ENCODE assay signal across 8 cellular contexts in the genomic region with DNA sequence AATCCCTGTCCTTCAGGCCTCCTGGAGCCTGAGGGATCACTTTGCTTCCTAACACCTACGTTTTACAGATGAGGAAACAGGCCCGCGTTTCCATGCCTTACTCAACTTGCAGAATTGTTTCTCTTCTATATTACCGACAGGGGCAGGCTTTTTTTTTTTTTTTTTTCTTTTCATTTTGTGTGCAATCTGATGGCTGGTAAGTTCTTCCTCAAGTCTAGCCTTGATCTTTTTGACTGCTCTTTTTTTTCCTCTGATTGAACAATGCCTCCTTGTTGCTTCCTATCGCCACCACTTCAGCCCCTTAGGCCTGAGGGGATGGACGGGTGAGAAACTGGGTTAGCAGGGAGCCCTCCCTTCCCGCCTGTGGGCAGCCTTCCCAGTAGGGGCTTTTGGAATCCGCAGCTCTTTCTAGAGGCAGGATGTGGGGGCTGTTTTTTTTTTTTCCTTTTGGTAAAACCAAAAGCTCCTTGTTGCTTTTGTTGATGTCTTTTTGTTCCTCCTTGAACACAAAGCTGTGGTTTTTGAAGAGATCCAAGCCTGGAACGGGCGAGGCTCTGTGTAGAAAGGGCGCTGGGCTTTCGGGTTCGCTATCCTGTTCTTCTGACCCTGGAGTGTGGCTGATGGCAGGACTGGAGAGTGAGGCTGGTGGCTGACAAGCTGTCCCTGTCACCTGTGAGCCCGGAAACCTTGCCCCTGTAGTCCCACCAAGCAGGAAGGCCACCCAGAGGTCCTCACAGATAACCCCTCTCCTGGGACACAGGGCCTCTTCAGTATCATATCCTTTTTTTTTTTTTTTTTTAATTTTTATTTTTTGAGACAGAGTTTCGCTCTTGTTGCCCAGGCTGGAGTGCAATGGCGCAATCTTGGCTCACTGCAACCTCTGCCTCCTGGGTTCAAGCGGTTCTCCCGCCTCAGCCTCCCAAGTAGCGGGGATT. TPM values are rescaled to one million over a fixed set of nuclear protein-coding genes. Genes with fewer than 3 reads are reported as not detected.
DNase-seq lines count a peak whose midpoint lies in the region; ATAC-seq and TF ChIP-seq lines count a peak whose summit lies in the region.

No MANE protein-coding gene starts in this region.

- peak overlapping the region; percentile 52 for H3K4me3 Mint-ChIP-seq in activated T-cell treated with anti-CD3 and anti-CD28 coated beads, Interleukin-2, amount 50 U/mL, for 24 hours
- peak overlapping the region; percentile 64 to 72 (median 70) for H3K4me3 Mint-ChIP-seq in brain
- H3K4me3 Mint-ChIP-seq in type B pancreatic cell: peak overlapping the region; percentile 51

- peak overlapping the region; percentile 94 for H3K27ac Mint-ChIP-seq in activated T-cell treated with anti-CD3 and anti-CD28 coated beads, Interleukin-2, amount 50 U/mL, for 24 hours
- H3K27ac Mint-ChIP-seq in brain (peak overlapping the region; percentile 86 to 98 (median 94)), type B pancreatic cell (peak overlapping the region; percentile 93)

- peak in 1 of 2 experiments; percentile 31 for TF ChIP-seq CTCF in brain (conservative IDR thresholded peaks at IDR 0.05)
- TF ChIP-seq CTCF in type B pancreatic cell (conservative IDR thresholded peaks at IDR 0.05): peak; percentile 50

- no peaks in the 10 kb centered on the region for H3K27me3 Mint-ChIP-seq in activated T-cell treated with anti-CD3 and anti-CD28 coated beads, Interleukin-2, amount 50 U/mL, for 24 hours
- H3K27me3 Mint-ChIP-seq in brain (no peaks in the 10 kb centered on the region), type B pancreatic cell (no peaks in the 10 kb centered on the region)

- peaks cover 89% of the 10 kb centered on the region for H3K4me1 Mint-ChIP-seq in activated T-cell treated with anti-CD3 and anti-CD28 coated beads, Interleukin-2, amount 50 U/mL, for 24 hours (ENCODE audit: low read depth)
- H3K4me1 Mint-ChIP-seq in brain (peaks cover 87% of the 10 kb centered on the region), type B pancreatic cell (ENCODE audit: unreplicated experiment) (peaks cover 51% of the 10 kb centered on the region)

- DNase-seq in activated T-cell treated with anti-CD3 and anti-CD28 coated beads, Interleukin-2, amount 50 U/mL, for 24 hours: no peak
- no peak for DNase-seq in activated T-cell treated with anti-CD3 and anti-CD28 coated beads for 4 hours
- no peak for DNase-seq in left lobe of liver (ENCODE audit: low spot score)
- no peak for DNase-seq in type B pancreatic cell (ENCODE audit: extremely low spot score, unreplicated experiment)
- DNase-seq in NCI-H1048 (lab: John Stamatoyannopoulos, UW): no peak
- DNase-seq in NCI-H446 (lab: John Stamatoyannopoulos, UW): no peak

- peaks cover 94% of the 10 kb centered on the region for H3K36me3 Mint-ChIP-seq in activated T-cell treated with anti-CD3 and anti-CD28 coated beads, Interleukin-2, amount 50 U/mL, for 24 hours (ENCODE audit: low read depth)
- H3K36me3 Mint-ChIP-seq in brain (peaks cover 40% of the 10 kb centered on the region), type B pancreatic cell (peaks cover 19% of the 10 kb centered on the region)

- no peaks in the 10 kb centered on the region for H3K9me3 Mint-ChIP-seq in activated T-cell treated with anti-CD3 and anti-CD28 coated beads, Interleukin-2, amount 50 U/mL, for 24 hours
- H3K9me3 Mint-ChIP-seq in brain: no peaks in the 10 kb centered on the region
- H3K9me3 Mint-ChIP-seq in type B pancreatic cell: no peaks in the 10 kb centered on the region

- ATAC-seq in left lobe of liver (peak; percentile 4), HG03565 (IDR thresholded peaks at IDR 0.05; ENCODE audit: unreplicated experiment) (no peak)

RNA-seq across cellular contexts. Expression of a gene that starts 14.0 kb away (rescaled TPM):
- polyA plus RNA-seq in brain (ENCODE audit: insufficient read depth, low read depth, low replicate concordance): 108 TPM
- total RNA-seq in left lobe of liver (58.5 TPM), type B pancreatic cell (ENCODE audit: low replicate concordance) (159 and 210 TPM in 2 replicates)

RNA-seq across cellular contexts. Expression of a gene that starts 30.3 kb away (rescaled TPM):
- polyA plus RNA-seq in brain (ENCODE audit: insufficient read depth, low read depth, low replicate concordance): 2,078 TPM
- total RNA-seq in left lobe of liver (371 TPM), type B pancreatic cell (ENCODE audit: low replicate concordance) (1,908 and 1,925 TPM in 2 replicates)

RNA-seq across cellular contexts. Expression of a gene that starts 58.7 kb away (rescaled TPM):
- 9.2 TPM for polyA plus RNA-seq in brain (ENCODE audit: insufficient read depth, low read depth, low replicate concordance)
- total RNA-seq in left lobe of liver: 11.2 TPM
- 17.7 and 19.7 TPM in 2 replicates for total RNA-seq in type B pancreatic cell (ENCODE audit: low replicate concordance)
